In genomic region chr15:83653639-83654378, GRCh38 we compare ENCODE assay signal across 10 cellular contexts. TPM values are rescaled to one million over a fixed set of nuclear protein-coding genes. Genes with fewer than 3 reads are reported as not detected.
DNase-seq lines count a peak whose midpoint lies in the region; ATAC-seq, FAIRE-seq and TF ChIP-seq lines count a peak whose summit lies in the region.
"Had no signal": no experiment of that assay in that cellular context is flagged by ENCODE, and none has a peak within 500 bp of the region (broad histone marks: within the 10 kb centered on the region; RNA-seq: fewer than 3 reads in every experiment).

Gene ADAMTSL3 (plus strand): TSS chr15:83654123. CDS start chr15:83655762, 1,639 bp downstream.

- H3K36me3 Mint-ChIP-seq in nephron progenitor cell (ENCODE audit: low read depth) (no peaks in the 10 kb centered on the region), osteocyte (ENCODE audit: unreplicated experiment) (no peaks in the 10 kb centered on the region)

- peak; percentile 65 to 71 for ATAC-seq in A549
- ATAC-seq in HG02571 (IDR thresholded peaks at IDR 0.05; ENCODE audit: unreplicated experiment): no peak
- no peak for ATAC-seq in HG02610 (IDR thresholded peaks at IDR 0.05; ENCODE audit: unreplicated experiment)
- ATAC-seq in HG03439 (IDR thresholded peaks at IDR 0.05; ENCODE audit: unreplicated experiment): no peak
- ATAC-seq: K562 had no signal

- H3K27ac Mint-ChIP-seq in nephron progenitor cell (no peak within 1 kb of the TSS), osteocyte (ENCODE audit: unreplicated experiment) (no peak within 1 kb of the TSS)

- peak within 1 kb of the TSS; percentile 40 for H3K4me3 ChIP-seq in A549
- H3K4me3 ChIP-seq: BLaER1 treated with 17β-estradiol and CSF1 and Interleukin-3, amounts not matched to agents 10 nM and 100 nM; K562 had no signal

- H3K4me2 ChIP-seq in A549: peak within 1 kb of the TSS; percentile 84
- H3K4me2 ChIP-seq: BLaER1 treated with 17β-estradiol and CSF1 and Interleukin-3, amounts not matched to agents 10 nM and 100 nM had no signal

- peak within 1 kb of the TSS in 1 of 2 experiments; percentile 66; a peak in 3 of 6 replicates for H3K27ac ChIP-seq in A549
- H3K27ac ChIP-seq: BLaER1 treated with 17β-estradiol and CSF1 and Interleukin-3, amounts not matched to agents 10 nM and 100 nM had no signal

- H3K4me1 Mint-ChIP-seq in nephron progenitor cell (no peaks in the 10 kb centered on the region), osteocyte (ENCODE audit: unreplicated experiment) (no peaks in the 10 kb centered on the region)

- no peak for TF ChIP-seq POLR2A in A549 (IDR thresholded peaks at IDR 0.05; ENCODE audit: low read length)

- H3K4me1 ChIP-seq in A549: peaks cover 16% of the 10 kb centered on the region; the same call in 2 of the 3 replicates

- WGBS in A549 (ENCODE audit: missing lambda C conversion rate): 73% methylated on average over 6 of the region's 105 CpGs

- TF ChIP-seq EP300 in A549 (IDR thresholded peaks at IDR 0.05): no peak

- H3K4me3 Mint-ChIP-seq in nephron progenitor cell (peak within 1 kb of the TSS; percentile 72), osteocyte (ENCODE audit: unreplicated experiment) (no peak within 1 kb of the TSS)

- H3K9me3 Mint-ChIP-seq in nephron progenitor cell: peaks cover 7% of the 10 kb centered on the region
- H3K9me3 Mint-ChIP-seq in osteocyte (ENCODE audit: unreplicated experiment): no peaks in the 10 kb centered on the region

- TF ChIP-seq RAD21 in A549 (conservative IDR thresholded peaks at IDR 0.05 in 1 of 2, IDR thresholded peaks at IDR 0.05 in 1 of 2): no peak

- DNase-seq in A549 (ENCODE audit: low read depth in 1 of 2, low spot score in 1 of 2) (peak; percentile 43 to 49), RCC 7860 (ENCODE audit: low spot score) (peak; percentile 25), globus pallidus (ENCODE audit: low spot score) (peak; percentile 57), nephron progenitor cell (peak; percentile 68), osteocyte (ENCODE audit: extremely low spot score, unreplicated experiment) (no peak)

- peaks cover 91% of the 10 kb centered on the region for H3K27me3 Mint-ChIP-seq in nephron progenitor cell (ENCODE audit: low read depth, poor library complexity)
- H3K27me3 Mint-ChIP-seq in osteocyte (ENCODE audit: unreplicated experiment): peaks cover 34% of the 10 kb centered on the region

- FAIRE-seq in A549 (lab: Jason Lieb, UNC): no peak
- FAIRE-seq in RCC 7860 (lab: Jason Lieb, UNC): no peak
- FAIRE-seq: K562 had no signal

- POLR2A ChIA-PET in A549 (lab: Yijun Ruan, JAX): no interaction called here

- TF ChIP-seq CTCF in A549 (IDR thresholded peaks at IDR 0.05) (no peak), nephron progenitor cell (IDR thresholded peaks at IDR 0.05) (no peak), osteocyte (IDR thresholded peaks at IDR 0.05) (no peak)

- no peaks in the 10 kb centered on the region for H3K9me3 ChIP-seq in A549

- CTCF ChIA-PET in A549 (lab: Yijun Ruan, JAX): no interaction called here

TF ChIP-seq in A549, 52 proteins besides CTCF, POLR2A, EP300 and RAD21:
- no peak for TF ChIP-seq EHMT2 (IDR thresholded peaks at IDR 0.05; ENCODE audit: low read depth)
- no peak for TF ChIP-seq NFE2L2 (conservative IDR thresholded peaks at IDR 0.05; ENCODE audit: low read length)
- TF ChIP-seq ZC3H11A (IDR thresholded peaks at IDR 0.05): no peak
- TF ChIP-seq PHF8 (IDR thresholded peaks at IDR 0.05; ENCODE audit: borderline replicate concordance, low read depth): no peak
- no peak for TF ChIP-seq MAFK (IDR thresholded peaks at IDR 0.05; ENCODE audit: partially characterized antibody)
- TF ChIP-seq CBX2 (IDR thresholded peaks at IDR 0.05; ENCODE audit: borderline replicate concordance, low read depth): no peak
- TF ChIP-seq ESRRA (IDR thresholded peaks at IDR 0.05; ENCODE audit: borderline replicate concordance, low read length): no peak
- TF ChIP-seq RNF2 (IDR thresholded peaks at IDR 0.05; ENCODE audit: borderline replicate concordance, low read depth): no peak

RNA-seq across cellular contexts. Expression of gene ADAMTSL3, which starts in this region (rescaled TPM):
- 0.25 and 0.52 TPM in 2 replicates for polyA plus RNA-seq in A549 (2011; rRNA removed)
- 0.03 and 0.12 TPM in 2 replicates for polyA plus RNA-seq in A549 (2012; cell fraction: cytosol; rRNA removed)
- 0.04 and 0.12 TPM in 2 replicates for polyA plus RNA-seq in A549 (2012; cell fraction: nucleus; rRNA removed)
- polyA plus RNA-seq in A549 (2017; fragmentation: RNase III; extraction: RNeasy Plus Mini Kit Qiagen cat#74134 plus additional on column Dnase treatment): 0.22 to 0.58 TPM (median 0.51 TPM) in 3 replicates
- polyA minus RNA-seq in A549 (2011; rRNA and poly(A)+ RNA removed): 0.34 and 0.83 TPM in 2 replicates
- total RNA-seq in osteocyte: not detected in 2 replicates

Comparison
In these comparisons a context has a peak if more than half of its experiments do, and no peak if none do; other contexts are left out.
1. Peak in DNase-seq, ATAC-seq, H3K4me3 ChIP-seq and H3K4me2 ChIP-seq in A549; RNA of the gene not detected or under 1 TPM.